Comparison of ENCODE assay signal across 8 cellular contexts in genomic region chr13:28494861-28495585, GRCh38.
DNase-seq lines count a peak whose midpoint lies in the region; ATAC-seq and TF ChIP-seq lines count a peak whose summit lies in the region.

FLT1 (minus strand) TSS chr13:28495128; CDS start chr13:28494843, 285 bp downstream.

- no peaks in the 10 kb centered on the region for H3K9me3 Mint-ChIP-seq in activated naive CD8-positive, alpha-beta T cell (ENCODE audit: low read depth)

- no peak within 1 kb of the TSS for H3K27ac Mint-ChIP-seq in activated naive CD8-positive, alpha-beta T cell

- ATAC-seq in HG02571 (IDR thresholded peaks at IDR 0.05; ENCODE audit: unreplicated experiment): no peak

- peaks cover 86% of the 10 kb centered on the region for H3K27me3 ChIP-seq in HL-60 (ENCODE audit: insufficient read depth, poor library complexity, severe bottlenecking)

- peak within 1 kb of the TSS; percentile 46 for H3K4me3 ChIP-seq in HL-60 (replicated peaks; ENCODE audit: insufficient read depth, low read length)

- peak; percentile 73 for DNase-seq in DMS53 (lab: John Stamatoyannopoulos, UW)
- DNase-seq in HL-60 (ENCODE audit: low read depth in 1 of 2, low spot score in 1 of 2): no peak
- DNase-seq in hepatic stellate cell (ENCODE audit: low spot score): peak; percentile 55
- DNase-seq in putamen (ENCODE audit: low spot score): peak; percentile 15
- DNase-seq in HuH-7 (ENCODE audit: low spot score): no peak
- DNase-seq in RKO (ENCODE audit: low spot score): no peak

- no peaks in the 10 kb centered on the region for H3K36me3 Mint-ChIP-seq in activated naive CD8-positive, alpha-beta T cell

- H3K27me3 Mint-ChIP-seq in activated naive CD8-positive, alpha-beta T cell: peaks cover 11% of the 10 kb centered on the region

- H3K4me3 Mint-ChIP-seq in activated naive CD8-positive, alpha-beta T cell: peak within 1 kb of the TSS; percentile 81

- TF ChIP-seq CTCF in HL-60 (IDR thresholded peaks at IDR 0.05; ENCODE audit: insufficient read depth, low read length): no peak

- no peak within 1 kb of the TSS for H3K27ac ChIP-seq in HL-60 (replicated peaks)

- peaks cover 34% of the 10 kb centered on the region for H3K4me1 Mint-ChIP-seq in activated naive CD8-positive, alpha-beta T cell (ENCODE audit: low read depth)

Comparison
In these comparisons a context has a peak if more than half of its experiments do, and no peak if none do; other contexts are left out.
1. DNase-seq: peak in DMS53 (single experiment), hepatic stellate cell (single experiment) and putamen (single experiment); none in HL-60 (0 of 2), HuH-7 (single experiment) and RKO (single experiment).